Comparison of ENCODE assay signal across 18 cellular contexts in the genomic region with DNA sequence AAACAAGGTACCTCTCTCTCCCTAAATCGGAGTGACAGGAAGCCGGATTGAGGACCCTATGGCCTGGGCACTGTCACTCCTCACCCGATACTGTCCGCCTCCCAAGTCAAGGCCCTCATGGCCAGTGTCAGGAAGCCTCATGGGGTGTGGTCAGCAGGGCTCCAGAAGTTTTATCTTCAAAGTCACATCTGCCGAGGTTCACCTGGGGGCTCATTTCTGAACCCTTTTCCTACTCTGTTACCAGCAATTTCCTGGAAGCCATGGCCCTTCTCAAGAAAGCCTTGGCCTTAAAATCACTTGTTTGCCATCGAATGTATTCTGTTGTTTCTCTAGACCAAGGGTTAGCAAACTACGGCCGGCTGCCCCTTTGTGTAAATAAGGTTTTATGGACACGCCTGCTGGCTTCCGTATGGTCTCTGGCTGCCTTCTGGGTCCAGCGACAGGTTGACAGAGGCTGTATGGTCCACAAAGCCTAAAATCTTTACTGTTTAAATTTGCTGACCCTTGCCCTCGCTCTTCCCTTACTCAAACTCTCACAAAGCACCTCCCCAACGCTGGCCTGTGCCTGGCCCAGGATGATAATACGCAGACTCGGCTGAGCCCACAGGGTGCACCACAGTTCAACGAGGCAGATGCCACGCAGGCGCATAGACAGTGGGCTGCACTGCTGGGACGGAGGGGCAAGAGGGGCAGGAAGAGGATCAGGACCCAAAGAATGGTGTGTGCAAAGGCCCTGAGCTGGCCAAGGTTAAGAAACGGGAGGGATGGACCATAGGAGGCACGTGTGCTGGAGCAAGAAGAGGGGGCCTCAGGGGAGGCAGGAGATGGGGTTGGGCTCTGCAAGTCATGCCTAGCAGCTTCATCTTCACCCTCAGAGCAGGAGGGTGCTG.
"Had no signal": no experiment of that assay in that cellular context is flagged by ENCODE, and none has a peak within 500 bp of the region (broad histone marks: within the 10 kb centered on the region; RNA-seq: fewer than 3 reads in every experiment).

No MANE protein-coding gene starts in this region.

- H3K36me3 ChIP-seq: pancreas, thyroid gland had no signal

- H3K9me3 ChIP-seq: body of pancreas, pancreas, SJSA1, thyroid gland had no signal

- H3K27ac Mint-ChIP-seq: activated naive CD4-positive, alpha-beta T cell treated with anti-CD3 and anti-CD28 coated beads, Interleukin-2, amount 10 ng/mL, durations not matched to agents 7 days and 5 days; activated T-helper 2 cell treated with anti-CD3 and anti-CD28 coated beads, Interferon-gamma antibody, Interleukin-2, Interleukin-4, amounts not matched to agents 10 μg/mL and 5 μg/mL and 100 μg/mL, durations not matched to agents 14 hours and 24 hours and 36 hours; stimulated activated memory B cell treated with anti-CD40 and anti-IgM and Interleukin-4, amounts not matched to agents 10 μg/mL and 1 μg/mL and 100 μg/mL, for 72 hours had no signal

- ATAC-seq: activated CD4-positive, CD25-positive, alpha-beta regulatory T cell treated with anti-CD3 and anti-CD28 coated beads, Interleukin-2, amount 50 U/mL, for 24 hours; body of pancreas; effector memory CD8-positive, alpha-beta T cell; pancreas; stimulated activated memory B cell treated with anti-CD40 and anti-IgM and Interleukin-4, amounts not matched to agents 10 μg/mL and 1 μg/mL and 100 μg/mL, for 72 hours had no signal

- H3K4me1 ChIP-seq: body of pancreas, pancreas, SJSA1, thyroid gland had no signal

- H3K36me3 Mint-ChIP-seq: activated naive CD4-positive, alpha-beta T cell treated with anti-CD3 and anti-CD28 coated beads, Interleukin-2, amount 10 ng/mL, durations not matched to agents 7 days and 5 days; stimulated activated memory B cell treated with anti-CD40 and anti-IgM and Interleukin-4, amounts not matched to agents 10 μg/mL and 1 μg/mL and 100 μg/mL, for 72 hours had no signal

- H3K27ac ChIP-seq: body of pancreas, epithelial cell of prostate, pancreas, SJSA1, thyroid gland had no signal

- H3K9me3 Mint-ChIP-seq: activated naive CD4-positive, alpha-beta T cell treated with anti-CD3 and anti-CD28 coated beads, Interleukin-2, amount 10 ng/mL, durations not matched to agents 7 days and 5 days; activated T-helper 2 cell treated with anti-CD3 and anti-CD28 coated beads, Interferon-gamma antibody, Interleukin-2, Interleukin-4, amounts not matched to agents 10 μg/mL and 5 μg/mL and 100 μg/mL, durations not matched to agents 14 hours and 24 hours and 36 hours; effector memory CD8-positive, alpha-beta T cell; stimulated activated memory B cell treated with anti-CD40 and anti-IgM and Interleukin-4, amounts not matched to agents 10 μg/mL and 1 μg/mL and 100 μg/mL, for 72 hours had no signal

- H3K27me3 ChIP-seq: body of pancreas, pancreas, SJSA1, thyroid gland had no signal

- H3K4me3 ChIP-seq: body of pancreas, pancreas, SJSA1, thyroid gland had no signal

- DNase-seq: activated CD4-positive, alpha-beta T cell treated with anti-CD3 and anti-CD28 coated beads, Interleukin-2, amount 50 U/mL, for 4 hours; activated naive CD4-positive, alpha-beta T cell treated with anti-CD3 and anti-CD28 coated beads, Interleukin-2, amount 10 ng/mL, durations not matched to agents 7 days and 5 days; activated T-cell treated with anti-CD3 and anti-CD28 coated beads for 4 hours; body of pancreas; cerebellar nuclear complex; dermis blood vessel endothelial cell; effector memory CD8-positive, alpha-beta T cell; islet precursor cell; mesendoderm; stimulated activated CD4-positive, alpha-beta T cell treated with anti-CD3 and anti-CD28 coated beads, Interleukin-12 subunit alpha, Interleukin-12 subunit beta, amount 100 ng/mL, for 4 hours; stimulated activated CD4-positive, alpha-beta T cell treated with anti-CD3 and anti-CD28 coated beads, Interleukin-2, amount 100 ng/mL, for 24 hours; thyroid gland had no signal

- H3K4me3 Mint-ChIP-seq: activated naive CD4-positive, alpha-beta T cell treated with anti-CD3 and anti-CD28 coated beads, Interleukin-2, amount 10 ng/mL, durations not matched to agents 7 days and 5 days; effector memory CD8-positive, alpha-beta T cell; stimulated activated memory B cell treated with anti-CD40 and anti-IgM and Interleukin-4, amounts not matched to agents 10 μg/mL and 1 μg/mL and 100 μg/mL, for 72 hours had no signal

- H3K27me3 Mint-ChIP-seq: activated naive CD4-positive, alpha-beta T cell treated with anti-CD3 and anti-CD28 coated beads, Interleukin-2, amount 10 ng/mL, durations not matched to agents 7 days and 5 days; effector memory CD8-positive, alpha-beta T cell; stimulated activated memory B cell treated with anti-CD40 and anti-IgM and Interleukin-4, amounts not matched to agents 10 μg/mL and 1 μg/mL and 100 μg/mL, for 72 hours had no signal
